Comparison of ENCODE assay signal across 11 cellular contexts in genomic region chr3:69543080-69543429, GRCh38.
DNase-seq lines count a peak whose midpoint lies in the region; ATAC-seq and TF ChIP-seq lines count a peak whose summit lies in the region.
"Had no signal": no experiment of that assay in that cellular context is flagged by ENCODE, and none has a peak within 500 bp of the region (broad histone marks: within the 10 kb centered on the region; RNA-seq: fewer than 3 reads in every experiment).

No MANE protein-coding gene starts in this region.

- no peak for DNase-seq in right atrium auricular region (ENCODE audit: low spot score)
- DNase-seq in left cardiac atrium: no peak
- DNase-seq in fibroblast of mammary gland (ENCODE audit: low read depth): no peak
- DNase-seq in neural progenitor cell (ENCODE audit: low spot score): no peak
- DNase-seq in activated CD8-positive, alpha-beta memory T cell treated with anti-CD3 and anti-CD28 coated beads for 24 hours: no peak
- DNase-seq: activated T-cell treated with anti-CD3 and anti-CD28 coated beads, Interleukin-2, amount 50 U/mL, for 48 hours; DMS 273 treated with DMSO at 0.1 percent for 48 hours; sigmoid colon had no signal

- H3K27me3 ChIP-seq in right atrium auricular region: no peaks in the 10 kb centered on the region
- peaks cover 48% of the 10 kb centered on the region for H3K27me3 ChIP-seq in neural progenitor cell

- H3K27ac Mint-ChIP-seq in neural progenitor cell: no peak overlapping the region

- H3K9me3 ChIP-seq in right atrium auricular region: no peaks in the 10 kb centered on the region
- no peaks in the 10 kb centered on the region for H3K9me3 ChIP-seq in neural progenitor cell (ENCODE audit: low read depth)
- H3K9me3 ChIP-seq: sigmoid colon had no signal

- H3K9me3 Mint-ChIP-seq in neural progenitor cell: no peaks in the 10 kb centered on the region

- H3K4me3 Mint-ChIP-seq in neural progenitor cell: peak overlapping the region; percentile 92

- H3K9ac ChIP-seq in neural progenitor cell: no peak overlapping the region

- H3K36me3 Mint-ChIP-seq in neural progenitor cell: no peaks in the 10 kb centered on the region

- ATAC-seq in left cardiac atrium (no peak), GM18520 (IDR thresholded peaks at IDR 0.05; ENCODE audit: unreplicated experiment) (no peak), GM21447 (IDR thresholded peaks at IDR 0.05; ENCODE audit: unreplicated experiment) (no peak), HG02852 (IDR thresholded peaks at IDR 0.05; ENCODE audit: unreplicated experiment) (no peak)

- H3K36me3 ChIP-seq in right atrium auricular region: no peaks in the 10 kb centered on the region
- no peaks in the 10 kb centered on the region for H3K36me3 ChIP-seq in neural progenitor cell
- H3K36me3 ChIP-seq: sigmoid colon had no signal

- peaks cover 2% of the 10 kb centered on the region for H4K20me1 ChIP-seq in neural progenitor cell (ENCODE audit: low read depth)

- H3K4me1 Mint-ChIP-seq in neural progenitor cell: peaks cover 15% of the 10 kb centered on the region

- H3K27ac ChIP-seq in right atrium auricular region (peak overlapping the region; percentile 79 to 81), neural progenitor cell (no peak overlapping the region)
- H3K27ac ChIP-seq: sigmoid colon had no signal

- peaks cover 18% of the 10 kb centered on the region for H3K79me2 ChIP-seq in neural progenitor cell (ENCODE audit: low read depth)

- H3F3A ChIP-seq in neural progenitor cell (ENCODE audit: low read depth): peaks cover 19% of the 10 kb centered on the region

- H3K4me1 ChIP-seq in right atrium auricular region: peaks cover 0 to 30% of the 10 kb centered on the region in 2 donors
- peaks cover 14% of the 10 kb centered on the region for H3K4me1 ChIP-seq in neural progenitor cell

- intact Hi-C loops in left cardiac atrium (cut with DNase I): no loop called here

- peaks cover 21% of the 10 kb centered on the region for H3K27me3 Mint-ChIP-seq in neural progenitor cell (ENCODE audit: insufficient read depth, low read depth)

- H3K4me3 ChIP-seq in right atrium auricular region (peak overlapping the region; percentile 65 to 68), fibroblast of mammary gland (ENCODE audit: control insufficient read depth, low read depth, low read length) (peak overlapping the region; percentile 41), neural progenitor cell (peak overlapping the region; percentile 93)

- H3K4me2 ChIP-seq in neural progenitor cell: peak overlapping the region; percentile 95

- TF ChIP-seq CTCF in right atrium auricular region (IDR thresholded peaks at IDR 0.05): no peak
- no peak for TF ChIP-seq CTCF in fibroblast of mammary gland (conservative IDR thresholded peaks at IDR 0.05; ENCODE audit: control insufficient read depth, insufficient read depth, low read depth, low read length)
- no peak for TF ChIP-seq CTCF in neural progenitor cell (IDR thresholded peaks at IDR 0.05)

- H2AFZ ChIP-seq in neural progenitor cell (replicated peaks): peak overlapping the region; percentile 98

Comparison
In these comparisons a context has a peak if more than half of its experiments do, and no peak if none do; other contexts are left out.
1. H3K4me3 ChIP-seq: peak in every context shown above with its lines; median percentile 93 in neural progenitor cell; 66 in right atrium auricular region; 41 in fibroblast of mammary gland.